In the genomic region with DNA sequence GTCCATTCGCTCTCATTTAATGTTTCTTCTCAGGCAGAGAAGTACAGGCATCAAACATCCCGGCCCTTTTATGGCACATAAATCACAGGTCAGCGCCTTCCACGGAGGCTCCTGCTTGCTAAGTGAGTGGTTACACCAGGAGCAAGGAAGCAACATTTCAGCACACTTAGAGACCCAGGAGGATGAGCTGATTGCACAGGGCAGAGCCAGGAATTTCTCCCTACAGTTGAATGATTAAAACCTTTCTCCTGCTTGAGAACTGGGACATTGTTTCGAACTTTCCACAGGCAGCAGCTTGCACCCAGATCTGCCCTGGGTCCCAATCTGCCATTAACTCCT, we compare ENCODE assay signal across 17 cellular contexts.
"Had no signal": no experiment of that assay in that cellular context is flagged by ENCODE, and none has a peak within 500 bp of the region (broad histone marks: within the 10 kb centered on the region; RNA-seq: fewer than 3 reads in every experiment).

No MANE protein-coding gene starts in this region.

- H3K27ac Mint-ChIP-seq: activated CD8-positive, alpha-beta T cell treated with anti-CD3 and anti-CD28 coated beads, Interleukin-2, amount 10 ng/mL, durations not matched to agents 7 days and 5 days; activated naive CD8-positive, alpha-beta T cell; memory B cell; naive B cell; stimulated activated effector memory CD8-positive, alpha-beta T cell treated with anti-CD3 and anti-CD28 coated beads, Interleukin-12 subunit alpha, Interleukin-12 subunit beta, amount 100 ng/mL, for 72 hours; stimulated activated naive CD8-positive, alpha-beta T cell treated with anti-CD3 and anti-CD28 coated beads, Interleukin-15, amount 100 ng/mL, for 72 hours; T-cell; T-helper 2 cell treated with Interferon-gamma antibody and Interleukin-4, amounts not matched to agents 5 μg/mL and 100 μg/mL, for 36 hours had no signal

- H3K36me3 Mint-ChIP-seq: activated naive CD8-positive, alpha-beta T cell; memory B cell; naive B cell; stimulated activated effector memory CD8-positive, alpha-beta T cell treated with anti-CD3 and anti-CD28 coated beads, Interleukin-12 subunit alpha, Interleukin-12 subunit beta, amount 100 ng/mL, for 72 hours; T-cell had no signal

- H3K4me3 Mint-ChIP-seq: activated CD8-positive, alpha-beta T cell treated with anti-CD3 and anti-CD28 coated beads, Interleukin-2, amount 10 ng/mL, durations not matched to agents 7 days and 5 days; activated naive CD8-positive, alpha-beta T cell; memory B cell; naive B cell; stimulated activated naive CD8-positive, alpha-beta T cell treated with anti-CD3 and anti-CD28 coated beads, Interleukin-15, amount 100 ng/mL, for 72 hours had no signal

- FAIRE-seq: frontal cortex had no signal

- H3K4me1 ChIP-seq: adrenal gland, ascending aorta, prostate gland, uterus had no signal

- H3K9me3 Mint-ChIP-seq: stimulated activated effector memory CD8-positive, alpha-beta T cell treated with anti-CD3 and anti-CD28 coated beads, Interleukin-12 subunit alpha, Interleukin-12 subunit beta, amount 100 ng/mL, for 72 hours; stimulated activated naive CD8-positive, alpha-beta T cell treated with anti-CD3 and anti-CD28 coated beads, Interleukin-15, amount 100 ng/mL, for 72 hours; T-cell; T-helper 2 cell treated with Interferon-gamma antibody and Interleukin-4, amounts not matched to agents 5 μg/mL and 100 μg/mL, for 36 hours had no signal

- DNase-seq: naive B cell had no signal

- H3K4me3 ChIP-seq: adrenal gland, prostate gland, suprapubic skin, tibial nerve, uterus had no signal

- H3K9me3 ChIP-seq: adrenal gland, ascending aorta, prostate gland, right atrium auricular region, suprapubic skin, tibial nerve, uterus had no signal

- H3K27ac ChIP-seq: adrenal gland, ascending aorta, brain microvascular endothelial cell, prostate gland, suprapubic skin, tibial nerve, uterus had no signal

- H3K36me3 ChIP-seq: adrenal gland, ascending aorta, brain microvascular endothelial cell, prostate gland, right atrium auricular region, suprapubic skin, tibial nerve, uterus had no signal

- H3K4me1 Mint-ChIP-seq: naive B cell had no signal

- H3K27me3 ChIP-seq: adrenal gland, ascending aorta, brain microvascular endothelial cell, right atrium auricular region, suprapubic skin, tibial nerve, uterus had no signal
